In the genomic region with DNA sequence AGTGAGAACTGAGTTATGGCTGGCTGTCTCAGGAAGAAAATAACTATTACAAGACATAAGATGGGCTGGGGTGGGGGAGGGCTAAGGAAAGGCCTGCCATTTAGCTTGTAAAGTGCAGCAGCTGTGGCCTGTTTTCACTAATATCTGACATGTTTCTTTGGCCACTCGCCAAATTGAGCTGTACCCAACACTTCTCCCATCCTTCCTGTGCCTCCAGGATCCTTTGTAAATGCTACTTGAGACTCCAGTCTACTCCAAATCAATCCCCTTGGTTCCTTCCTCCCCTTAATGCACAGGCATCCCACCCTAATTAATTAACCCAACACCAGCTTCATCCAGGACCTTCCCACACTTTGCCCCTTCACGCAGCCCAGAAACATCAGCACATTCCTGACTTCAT, we compare ENCODE assay signal across 2 cellular contexts.
A peak's percentile ranks its signal among the peaks of the same experiment; 100 is the strongest.
TF ChIP-seq lines count a peak whose summit lies in the region.

No MANE protein-coding gene starts in this region.

TF ChIP-seq in PFSK-1, 5 proteins besides CTCF, POLR2A, EP300 and RAD21:
- TF ChIP-seq REST (IDR thresholded peaks at IDR 0.05; ENCODE audit: insufficient read depth in 1 of 2, low read depth in 2 of 2, low read length in 2 of 2) (peak in 1 of 2 experiments; percentile 52; a peak in 1 of 4 replicates), TAF1 (IDR thresholded peaks at IDR 0.05; ENCODE audit: borderline replicate concordance, insufficient read depth, low read length) (no peak), POLR2AphosphoS5 (IDR thresholded peaks at IDR 0.05; ENCODE audit: low read depth, low read length) (no peak), FOXP2 (optimal IDR thresholded peaks at IDR 0.05; ENCODE audit: borderline replicate concordance, extremely low read depth, extremely low read length, insufficient read depth) (peak; percentile 32), SIN3A (IDR thresholded peaks at IDR 0.05; ENCODE audit: borderline replicate concordance, insufficient read depth, low read length) (no peak)

TF ChIP-seq in GM23338, 12 proteins besides CTCF, POLR2A, EP300 and RAD21:
- TF ChIP-seq ZNF462 (CRISPR knock-in tag; IDR thresholded peaks at IDR 0.05): no peak
- TF ChIP-seq STAT1 (IDR thresholded peaks at IDR 0.05; ENCODE audit: unreplicated experiment): no peak
- TF ChIP-seq CREB1 (CRISPR knock-in tag; IDR thresholded peaks at IDR 0.05; ENCODE audit: low read depth): no peak
